Comparison of ENCODE assay signal across 11 cellular contexts in genomic region chr6:139257821-139258398, GRCh38. TPM values are rescaled to one million over a fixed set of nuclear protein-coding genes. Genes with fewer than 3 reads are reported as not detected.
DNase-seq lines count a peak whose midpoint lies in the region; ATAC-seq and TF ChIP-seq lines count a peak whose summit lies in the region.
"Had no signal": no experiment of that assay in that cellular context is flagged by ENCODE, and none has a peak within 500 bp of the region (broad histone marks: within the 10 kb centered on the region; RNA-seq: fewer than 3 reads in every experiment).

No MANE protein-coding gene starts in this region.

- no peak overlapping the region for H3K18ac ChIP-seq in neuronal stem cell (ENCODE audit: low read length)

- no peak overlapping the region for H2AK5ac ChIP-seq in neuronal stem cell (ENCODE audit: low read depth, low read length)

- H3K36me3 ChIP-seq in endodermal cell (ENCODE audit: control insufficient read depth, insufficient read depth, low read length) = no peaks in the 10 kb centered on the region
- H3K36me3 ChIP-seq in neuronal stem cell (replicated peaks in 1 of 2; ENCODE audit: control insufficient read depth in 2 of 2, insufficient read depth in 2 of 2, low read length in 2 of 2) = no peaks in the 10 kb centered on the region
- H3K36me3 ChIP-seq in heart right ventricle = peaks cover 0 to 68% (median 11%) of the 10 kb centered on the region in 9 donors
- H3K36me3 ChIP-seq: ovary had no signal

- no peaks in the 10 kb centered on the region for H3K27me3 Mint-ChIP-seq in endodermal cell (ENCODE audit: insufficient read depth)
- H3K27me3 Mint-ChIP-seq: activated naive CD8-positive, alpha-beta T cell treated with anti-CD3 and anti-CD28 coated beads, Interleukin-2, amount 50 U/mL, for 24 hours had no signal

- H3K4ac ChIP-seq in neuronal stem cell (ENCODE audit: low read length) = no peak overlapping the region

- H2BK5ac ChIP-seq in neuronal stem cell (ENCODE audit: low read length) = no peak overlapping the region

- 83 to 85% methylated on average over 3 to 5 of the region's 5 CpGs for WGBS in endodermal cell (ENCODE audit: insufficient coverage in 1 of 2, insufficient read length in 1 of 2), 2 experiments
- WGBS in neuronal stem cell (ENCODE audit: extremely low coverage in 2 of 2, insufficient read length in 2 of 2, insufficient replicate concordance in 1 of 2), 2 donors = no CpG with 5 or more reads among the region's 5 CpGs
- 79 to 84% methylated on average over 5 of the region's 5 CpGs for WGBS in heart right ventricle, 2 donors

- H3K9ac ChIP-seq in endodermal cell (ENCODE audit: extremely low read depth, low read length, poor library complexity, severe bottlenecking) (no peak overlapping the region), neuronal stem cell (ENCODE audit: low read depth, low read length, poor library complexity) (no peak overlapping the region)

- H3K4me3 Mint-ChIP-seq in endodermal cell = no peak overlapping the region
- H3K4me3 Mint-ChIP-seq: activated naive CD8-positive, alpha-beta T cell treated with anti-CD3 and anti-CD28 coated beads, Interleukin-2, amount 50 U/mL, for 24 hours had no signal

- H2AFZ ChIP-seq in neuronal stem cell (ENCODE audit: low read length) = no peak overlapping the region

- no peaks in the 10 kb centered on the region for H3K79me1 ChIP-seq in neuronal stem cell (ENCODE audit: low read depth, low read length)

- no peak overlapping the region for H4K8ac ChIP-seq in neuronal stem cell (ENCODE audit: low read depth, low read length)

- H3K36me3 Mint-ChIP-seq in endodermal cell (ENCODE audit: low read depth) = no peaks in the 10 kb centered on the region

- no peak overlapping the region for H3K27ac Mint-ChIP-seq in endodermal cell
- H3K27ac Mint-ChIP-seq: activated naive CD8-positive, alpha-beta T cell treated with anti-CD3 and anti-CD28 coated beads, Interleukin-2, amount 50 U/mL, for 24 hours had no signal

- H3K27me3 ChIP-seq in endodermal cell (ENCODE audit: control insufficient read depth, insufficient read depth, low read length, poor library complexity, severe bottlenecking) = no peaks in the 10 kb centered on the region
- no peaks in the 10 kb centered on the region for H3K27me3 ChIP-seq in neuronal stem cell (ENCODE audit: control insufficient read depth in 3 of 3, insufficient read depth in 3 of 3, low read depth in 1 of 3, low read length in 3 of 3)
- no peaks in the 10 kb centered on the region for H3K27me3 ChIP-seq in heart right ventricle
- H3K27me3 ChIP-seq: ovary had no signal

- no peaks in the 10 kb centered on the region for H3K4me1 Mint-ChIP-seq in endodermal cell

- H4K91ac ChIP-seq in neuronal stem cell (ENCODE audit: low read depth, low read length, poor library complexity) = no peak overlapping the region

- H3K14ac ChIP-seq in neuronal stem cell (ENCODE audit: low read length) = no peak overlapping the region

- H3K4me3 ChIP-seq in endodermal cell (ENCODE audit: low read length) = no peak overlapping the region
- no peak overlapping the region for H3K4me3 ChIP-seq in neuronal stem cell (ENCODE audit: low read length in 2 of 2)
- no peak overlapping the region for H3K4me3 ChIP-seq in heart right ventricle
- H3K4me3 ChIP-seq: ovary had no signal

- no peak overlapping the region for H3K4me2 ChIP-seq in neuronal stem cell (ENCODE audit: insufficient read depth, low read length, poor library complexity, severe bottlenecking)

- DNase-seq in NCI-H345 (lab: John Stamatoyannopoulos, UW) (peak; percentile 6), NCI-H345 treated with DMSO at 0.1 percent for 48 hours (lab: John Stamatoyannopoulos, UW; ENCODE audit: unreplicated experiment) (no peak), endodermal cell (peak; percentile 68), neuronal stem cell (ENCODE audit: low spot score) (no peak), heart right ventricle (no peak)
- no peak for DNase-seq in stimulated activated naive CD8-positive, alpha-beta T cell treated with anti-CD3 and anti-CD28 coated beads, Interleukin-15, Interleukin-2, amounts not matched to agents 100 U/mL and 50 U/mL, for 24 hours
- DNase-seq: activated naive CD8-positive, alpha-beta T cell treated with anti-CD3 and anti-CD28 coated beads, Interleukin-2, amount 50 U/mL, for 24 hours; MV-4-11; ovary had no signal

- peak; percentile 48 for ATAC-seq in GM21526 (IDR thresholded peaks at IDR 0.05; ENCODE audit: low FRiP score, unreplicated experiment)
- ATAC-seq in HG03354 (IDR thresholded peaks at IDR 0.05; ENCODE audit: poor library complexity, severe bottlenecking, unreplicated experiment) = peak; percentile 52
- no peak for ATAC-seq in stimulated activated naive CD8-positive, alpha-beta T cell treated with anti-CD3 and anti-CD28 coated beads, Interleukin-15, Interleukin-2, amounts not matched to agents 100 U/mL and 50 U/mL, for 24 hours
- ATAC-seq in heart right ventricle = no peak
- ATAC-seq: activated naive CD8-positive, alpha-beta T cell treated with anti-CD3 and anti-CD28 coated beads, Interleukin-2, amount 50 U/mL, for 24 hours had no signal

- H3K9me3 ChIP-seq in endodermal cell (ENCODE audit: control insufficient read depth, low read length) (no peaks in the 10 kb centered on the region), neuronal stem cell (replicated peaks in 1 of 2; ENCODE audit: control insufficient read depth in 2 of 2, insufficient read depth in 1 of 2, low read depth in 1 of 2, low read length in 2 of 2) (no peaks in the 10 kb centered on the region), heart right ventricle (no peaks in the 10 kb centered on the region)
- H3K9me3 ChIP-seq: ovary had no signal

- H2BK12ac ChIP-seq in neuronal stem cell (ENCODE audit: low read length) = no peak overlapping the region

- H2BK15ac ChIP-seq in neuronal stem cell (ENCODE audit: low read length) = no peak overlapping the region

- no peaks in the 10 kb centered on the region for H3K9me3 Mint-ChIP-seq in endodermal cell
- H3K9me3 Mint-ChIP-seq: activated naive CD8-positive, alpha-beta T cell treated with anti-CD3 and anti-CD28 coated beads, Interleukin-2, amount 50 U/mL, for 24 hours had no signal

- no peak overlapping the region for H2BK120ac ChIP-seq in neuronal stem cell (ENCODE audit: low read depth, low read length)

- intact Hi-C loops in heart right ventricle (cut with DNase I) = loop anchor here in 1 of 10 donors (5.0 kb wide), 1 partner anchor 216 kb away; no protein-coding TSS in a partner anchor

- H3K27ac ChIP-seq in endodermal cell (ENCODE audit: low read depth, low read length) (no peak overlapping the region), neuronal stem cell (replicated peaks; ENCODE audit: low read length) (no peak overlapping the region), heart right ventricle (peak overlapping the region in 1 of 10 donors; percentile 70)
- H3K27ac ChIP-seq: ovary had no signal

- H3K23ac ChIP-seq in neuronal stem cell (ENCODE audit: low read depth, low read length, poor library complexity) = no peak overlapping the region

- peak; percentile 60 for TF ChIP-seq CTCF in endodermal cell (conservative IDR thresholded peaks at IDR 0.05)
- TF ChIP-seq CTCF in heart right ventricle (IDR thresholded peaks at IDR 0.05) = no peak

- no peaks in the 10 kb centered on the region for H3K4me1 ChIP-seq in endodermal cell (ENCODE audit: control insufficient read depth, insufficient read depth, low read length)
- peaks cover 0 to 4% of the 10 kb centered on the region in 2 donors for H3K4me1 ChIP-seq in neuronal stem cell (ENCODE audit: control insufficient read depth in 2 of 2, insufficient read depth in 1 of 2, low read depth in 1 of 2, low read length in 2 of 2)
- H3K4me1 ChIP-seq in heart right ventricle = peaks cover 0 to 19% (median 9%) of the 10 kb centered on the region in 9 donors

RNA-seq across cellular contexts. Expression of gene TXLNB, which starts 33.9 kb away (rescaled TPM):
- not detected for total RNA-seq in endodermal cell
- 0.46 TPM for polyA plus RNA-seq in endodermal cell (2013, experiment 1 of 2)
- 0.62 TPM for polyA plus RNA-seq in endodermal cell (2013, experiment 2 of 2)
- 0.26 TPM for polyA plus RNA-seq in neuronal stem cell (2013, experiment 1 of 2)
- polyA plus RNA-seq in neuronal stem cell (2013, experiment 2 of 2) = 0.30 TPM
- 100 to 1,000 TPM in 9 of 10 donors, 10 to 100 TPM in 1; 93.3 to 156 (median 140) TPM for total RNA-seq in heart right ventricle
- 10 to 100 TPM in 1 of 2 donors, 1 to 10 TPM in 1; 6.2 to 35.0 TPM for polyA plus RNA-seq in heart right ventricle

Comparison
In these comparisons a context has a peak if more than half of its experiments do, and no peak if none do; other contexts are left out.
1. DNase-seq: peak in NCI-H345 (single experiment) and endodermal cell (single experiment); none in NCI-H345 treated with DMSO at 0.1 percent for 48 hours (single experiment), stimulated activated naive CD8-positive, alpha-beta T cell treated with anti-CD3 and anti-CD28 coated beads, Interleukin-15, Interleukin-2, amounts not matched to agents 100 U/mL and 50 U/mL, for 24 hours (single experiment), neuronal stem cell (single experiment) and heart right ventricle (0 of 2).
2. ATAC-seq: peak in GM21526 (single experiment) and HG03354 (single experiment); none in stimulated activated naive CD8-positive, alpha-beta T cell treated with anti-CD3 and anti-CD28 coated beads, Interleukin-15, Interleukin-2, amounts not matched to agents 100 U/mL and 50 U/mL, for 24 hours (single experiment) and heart right ventricle (0 of 8).
3. RNA of gene TXLNB, which starts 33.9 kb away (total RNA-seq): 93.3 to 156 TPM in heart right ventricle; not detected in endodermal cell; every median in the first group is over 10 times any median in the second.